29 cellular contexts compared by ENCODE assay signal in genomic region chr19:13466697-13467096, GRCh38.
"Had no signal": no experiment of that assay in that cellular context is flagged by ENCODE, and none has a peak within 500 bp of the region (broad histone marks: within the 10 kb centered on the region; RNA-seq: fewer than 3 reads in every experiment).

No MANE protein-coding gene starts in this region.

- H3K36me3 ChIP-seq: stomach, suprapubic skin, thoracic aorta, thyroid gland, tibial artery, tibial nerve, transverse colon, upper lobe of left lung, upper lobe of right lung, uterus, vagina had no signal

- H3K9me3 Mint-ChIP-seq: stimulated activated effector memory CD8-positive, alpha-beta T cell treated with anti-CD3 and anti-CD28 coated beads, Interleukin-12 subunit alpha, Interleukin-12 subunit beta, amount 100 ng/mL, for 72 hours had no signal

- H3K27ac Mint-ChIP-seq: stimulated activated effector memory CD8-positive, alpha-beta T cell treated with anti-CD3 and anti-CD28 coated beads, Interleukin-12 subunit alpha, Interleukin-12 subunit beta, amount 100 ng/mL, for 72 hours; stimulated activated memory B cell treated with anti-CD40 and anti-IgM and Interleukin-4, amounts not matched to agents 10 μg/mL and 1 μg/mL and 100 μg/mL, for 72 hours; stimulated activated naive B cell treated with anti-CD40 and anti-IgM and Interleukin-4, amounts not matched to agents 10 μg/mL and 1 μg/mL and 100 μg/mL, for 72 hours; stimulated activated naive CD8-positive, alpha-beta T cell treated with anti-CD3 and anti-CD28 coated beads, Interleukin-15, amount 100 ng/mL, for 72 hours; stimulated activated naive CD8-positive, alpha-beta T cell treated with anti-CD3 and anti-CD28 coated beads, Interleukin-15, Interleukin-2, amounts not matched to agents 100 ng/mL and 50 ng/mL, for 24 hours; type B pancreatic cell had no signal

- H3K4me3 ChIP-seq: stomach, suprapubic skin, testis, thoracic aorta, thyroid gland, tibial artery, tibial nerve, transverse colon, upper lobe of left lung, upper lobe of right lung, uterus, vagina had no signal

- H3K9me3 ChIP-seq: stomach, suprapubic skin, testis, thoracic aorta, thyroid gland, tibial artery, tibial nerve, transverse colon, upper lobe of left lung, upper lobe of right lung, uterus, vagina had no signal

- H3K4me3 Mint-ChIP-seq: stimulated activated effector memory CD8-positive, alpha-beta T cell treated with anti-CD3 and anti-CD28 coated beads, Interleukin-12 subunit alpha, Interleukin-12 subunit beta, amount 100 ng/mL, for 72 hours; stimulated activated memory B cell treated with anti-CD40 and anti-IgM and Interleukin-4, amounts not matched to agents 10 μg/mL and 1 μg/mL and 100 μg/mL, for 72 hours; stimulated activated naive B cell treated with anti-CD40 and anti-IgM and Interleukin-4, amounts not matched to agents 10 μg/mL and 1 μg/mL and 100 μg/mL, for 72 hours; stimulated activated naive CD8-positive, alpha-beta T cell treated with anti-CD3 and anti-CD28 coated beads, Interleukin-15, amount 100 ng/mL, for 72 hours; stimulated activated naive CD8-positive, alpha-beta T cell treated with anti-CD3 and anti-CD28 coated beads, Interleukin-15, Interleukin-2, amounts not matched to agents 100 ng/mL and 50 ng/mL, for 24 hours; type B pancreatic cell had no signal

- ATAC-seq: stimulated activated effector memory CD8-positive, alpha-beta T cell treated with anti-CD3 and anti-CD28 coated beads, Interleukin-12 subunit alpha, Interleukin-12 subunit beta, amount 100 ng/mL, for 72 hours; stimulated activated memory B cell treated with anti-CD40 and anti-IgM and Interleukin-4, amounts not matched to agents 10 μg/mL and 1 μg/mL and 100 μg/mL, for 72 hours; stimulated activated naive B cell treated with anti-CD40 and anti-IgM and Interleukin-4, amounts not matched to agents 10 μg/mL and 1 μg/mL and 100 μg/mL, for 72 hours; stimulated activated naive CD8-positive, alpha-beta T cell treated with anti-CD3 and anti-CD28 coated beads, Interleukin-15, amount 100 ng/mL, for 72 hours; stimulated activated naive CD8-positive, alpha-beta T cell treated with anti-CD3 and anti-CD28 coated beads, Interleukin-15, Interleukin-2, amounts not matched to agents 100 U/mL and 50 U/mL, for 24 hours; upper lobe of right lung had no signal

- H3K4me1 Mint-ChIP-seq: stimulated activated effector memory CD8-positive, alpha-beta T cell treated with anti-CD3 and anti-CD28 coated beads, Interleukin-12 subunit alpha, Interleukin-12 subunit beta, amount 100 ng/mL, for 72 hours; stimulated activated memory B cell treated with anti-CD40 and anti-IgM and Interleukin-4, amounts not matched to agents 10 μg/mL and 1 μg/mL and 100 μg/mL, for 72 hours; stimulated activated naive B cell treated with anti-CD40 and anti-IgM and Interleukin-4, amounts not matched to agents 10 μg/mL and 1 μg/mL and 100 μg/mL, for 72 hours; stimulated activated naive CD8-positive, alpha-beta T cell treated with anti-CD3 and anti-CD28 coated beads, Interleukin-15, amount 100 ng/mL, for 72 hours had no signal

- H3K36me3 Mint-ChIP-seq: stimulated activated effector memory CD8-positive, alpha-beta T cell treated with anti-CD3 and anti-CD28 coated beads, Interleukin-12 subunit alpha, Interleukin-12 subunit beta, amount 100 ng/mL, for 72 hours; stimulated activated memory B cell treated with anti-CD40 and anti-IgM and Interleukin-4, amounts not matched to agents 10 μg/mL and 1 μg/mL and 100 μg/mL, for 72 hours; stimulated activated naive B cell treated with anti-CD40 and anti-IgM and Interleukin-4, amounts not matched to agents 10 μg/mL and 1 μg/mL and 100 μg/mL, for 72 hours; type B pancreatic cell had no signal

- H3K4me1 ChIP-seq: stomach, suprapubic skin, testis, thyroid gland, tibial artery, tibial nerve, transverse colon, upper lobe of left lung, upper lobe of right lung, uterus, vagina had no signal

- H3K27me3 ChIP-seq: testis, thyroid gland, transverse colon, upper lobe of left lung, upper lobe of right lung, uterus, vagina had no signal

- FAIRE-seq: urothelium cell line had no signal

- DNase-seq: stimulated activated CD4-positive, alpha-beta T cell treated with anti-CD3 and anti-CD28 coated beads, Interleukin-2, amount 100 ng/mL, for 48 hours; stimulated activated CD4-positive, alpha-beta T cell treated with anti-CD3 and anti-CD28 coated beads, Interleukin-4, amount 100 ng/mL, for 1 hour; stimulated activated CD4-positive, alpha-beta T cell treated with anti-CD3 and anti-CD28 coated beads, Interleukin-4, amount 100 ng/mL, for 24 hours; stimulated activated CD4-positive, alpha-beta T cell treated with anti-CD3 and anti-CD28 coated beads, Interleukin-4, amount 100 ng/mL, for 4 hours; stimulated activated CD8-positive, alpha-beta memory T cell treated with anti-CD3 and anti-CD28 coated beads, Interleukin-4, amount 100 ng/mL, for 48 hours; stimulated activated naive B cell treated with anti-CD40 and anti-IgM and Interleukin-4, amounts not matched to agents 10 μg/mL and 1 μg/mL and 100 μg/mL, for 72 hours; stimulated activated naive CD4-positive, alpha-beta T cell; stimulated activated naive CD4-positive, alpha-beta T cell treated with Interleukin-2 at 50 U/mL for 16 hours; stimulated activated naive CD8-positive, alpha-beta T cell treated with anti-CD3 and anti-CD28 coated beads, Interleukin-15, amount 100 ng/mL, for 72 hours; stimulated activated naive CD8-positive, alpha-beta T cell treated with anti-CD3 and anti-CD28 coated beads, Interleukin-15, Interleukin-2, amounts not matched to agents 100 U/mL and 50 U/mL, for 24 hours; stomach; substantia nigra; testis; thyroid gland; tibial artery; transverse colon; trophoblast cell; upper lobe of left lung; upper lobe of right lung; uterus had no signal

- H3K27ac ChIP-seq: stomach, suprapubic skin, testis, thoracic aorta, thyroid gland, tibial artery, tibial nerve, transverse colon, upper lobe of left lung, upper lobe of right lung, uterus, vagina had no signal
